In the genomic region with DNA sequence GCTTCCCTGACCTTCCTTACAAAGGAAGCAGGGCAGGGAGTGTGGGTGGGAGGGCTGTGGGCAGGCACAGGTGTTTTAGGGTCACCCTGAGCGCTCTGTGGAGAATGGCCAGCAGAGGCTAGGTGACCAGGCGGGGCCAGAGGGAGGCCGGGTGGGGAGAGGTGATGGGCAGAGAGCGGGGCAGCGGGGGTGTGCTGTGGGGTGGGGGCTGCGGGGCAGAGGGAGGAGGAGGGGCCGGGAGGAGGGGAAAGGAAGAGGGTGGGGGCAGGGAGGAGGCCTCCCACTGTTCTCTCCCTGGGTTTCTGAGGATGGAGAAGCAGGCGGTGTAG, we compare ENCODE assay signal across 29 cellular contexts. TPM values are rescaled to one million over a fixed set of nuclear protein-coding genes. Genes with fewer than 3 reads are reported as not detected.
DNase-seq lines count a peak whose midpoint lies in the region; ATAC-seq lines count a peak whose summit lies in the region.
"Had no signal": no experiment of that assay in that cellular context is flagged by ENCODE, and none has a peak within 500 bp of the region (broad histone marks: within the 10 kb centered on the region; RNA-seq: fewer than 3 reads in every experiment).

No MANE protein-coding gene starts in this region.

- H3K27me3 Mint-ChIP-seq in activated CD8-positive, alpha-beta memory T cell treated with anti-CD3 and anti-CD28 coated beads, Interleukin-2, amount 10 ng/mL, durations not matched to agents 7 days and 5 days, result peaks cover 8% of the 10 kb centered on the region
- no peaks in the 10 kb centered on the region for H3K27me3 Mint-ChIP-seq in T-helper 17 cell
- H3K27me3 Mint-ChIP-seq: memory B cell had no signal

- H3K36me3 Mint-ChIP-seq in activated CD8-positive, alpha-beta memory T cell treated with anti-CD3 and anti-CD28 coated beads, Interleukin-2, amount 10 ng/mL, durations not matched to agents 7 days and 5 days, result no peaks in the 10 kb centered on the region
- no peaks in the 10 kb centered on the region for H3K36me3 Mint-ChIP-seq in T-helper 17 cell (ENCODE audit: low read depth)
- H3K36me3 Mint-ChIP-seq: activated naive CD8-positive, alpha-beta T cell treated with anti-CD3 and anti-CD28 coated beads, Interleukin-2, amount 10 ng/mL, durations not matched to agents 7 days and 5 days; memory B cell had no signal

- H2AK5ac ChIP-seq in mesendoderm (ENCODE audit: low read length), result no peak overlapping the region

- WGBS in mesendoderm (ENCODE audit: extremely low coverage, insufficient coverage, low lambda C conversion rate), result no CpG with 5 or more reads among the region's 8 CpGs
- 83 to 88% methylated on average over 8 of the region's 8 CpGs for WGBS in aorta, 2 donors

- no peak overlapping the region for H3K27ac ChIP-seq in mesendoderm (ENCODE audit: low read depth, low read length)
- H3K27ac ChIP-seq in aorta (ENCODE audit: low read depth in 1 of 2, low read length in 2 of 2), result no peak overlapping the region
- H3K27ac ChIP-seq: ascending aorta, gastroesophageal sphincter, tibial nerve, VCaP had no signal

- H3K9me3 Mint-ChIP-seq in activated CD8-positive, alpha-beta memory T cell treated with anti-CD3 and anti-CD28 coated beads, Interleukin-2, amount 10 ng/mL, durations not matched to agents 7 days and 5 days (ENCODE audit: low read depth), result no peaks in the 10 kb centered on the region
- H3K9me3 Mint-ChIP-seq: activated naive CD8-positive, alpha-beta T cell treated with anti-CD3 and anti-CD28 coated beads, Interleukin-2, amount 10 ng/mL, durations not matched to agents 7 days and 5 days; activated T-cell treated with anti-CD3 and anti-CD28 coated beads, Interleukin-2, amount 50 U/mL, for 24 hours; CD4-positive, alpha-beta T cell; memory B cell had no signal

- H3K9me3 ChIP-seq in T-helper 17 cell (ENCODE audit: control insufficient read depth, low read length, poor library complexity, severe bottlenecking), result no peaks in the 10 kb centered on the region
- H3K9me3 ChIP-seq in aorta (ENCODE audit: control insufficient read depth, low read length), result no peaks in the 10 kb centered on the region
- H3K9me3 ChIP-seq: ascending aorta, gastroesophageal sphincter, tibial nerve had no signal

- H3K4me3 ChIP-seq in mesendoderm (ENCODE audit: low read length) (no peak overlapping the region), aorta (ENCODE audit: low read length in 2 of 2) (no peak overlapping the region)

- no peak overlapping the region for H3K27ac Mint-ChIP-seq in activated CD8-positive, alpha-beta memory T cell treated with anti-CD3 and anti-CD28 coated beads, Interleukin-2, amount 10 ng/mL, durations not matched to agents 7 days and 5 days
- H3K27ac Mint-ChIP-seq in T-helper 17 cell, result no peak overlapping the region
- H3K27ac Mint-ChIP-seq: activated naive CD8-positive, alpha-beta T cell treated with anti-CD3 and anti-CD28 coated beads, Interleukin-2, amount 10 ng/mL, durations not matched to agents 7 days and 5 days; activated T-cell treated with anti-CD3 and anti-CD28 coated beads, Interleukin-2, amount 50 U/mL, for 24 hours; CD4-positive, alpha-beta T cell; memory B cell; progenitor cell of endocrine pancreas had no signal

- H2BK15ac ChIP-seq in mesendoderm (replicated peaks; ENCODE audit: low read depth), result no peak overlapping the region

- intact Hi-C loops in aorta (cut with DNase I), result no loop called here

- H3K79me1 ChIP-seq in mesendoderm (ENCODE audit: low read length), result no peaks in the 10 kb centered on the region

- H3K27me3 ChIP-seq in mesendoderm (ENCODE audit: insufficient read depth, low read length, poor library complexity), result no peaks in the 10 kb centered on the region
- H3K27me3 ChIP-seq in aorta (ENCODE audit: control insufficient read depth in 1 of 2, insufficient read depth in 2 of 2, low read length in 1 of 2), result no peaks in the 10 kb centered on the region
- H3K27me3 ChIP-seq: ascending aorta had no signal

- H3K36me3 ChIP-seq in mesendoderm (ENCODE audit: control insufficient read depth, insufficient read depth, low read length) (no peaks in the 10 kb centered on the region), aorta (ENCODE audit: control insufficient read depth in 1 of 2, insufficient read depth in 2 of 2, low read length in 1 of 2) (no peaks in the 10 kb centered on the region)
- H3K36me3 ChIP-seq: ascending aorta, gastroesophageal sphincter, tibial nerve had no signal

- ATAC-seq in activated CD8-positive, alpha-beta memory T cell treated with anti-CD3 and anti-CD28 coated beads, Interleukin-2, amount 10 ng/mL, durations not matched to agents 7 days and 5 days, result no peak
- ATAC-seq in T-helper 17 cell (no peak), aorta (ENCODE audit: low FRiP score) (peak; percentile 14), HG03039 (IDR thresholded peaks at IDR 0.05; ENCODE audit: unreplicated experiment) (no peak)
- ATAC-seq: gastroesophageal sphincter, left colon had no signal

- peak overlapping the region; percentile 67 for H3K56ac ChIP-seq in mesendoderm (ENCODE audit: low read length)

- no peak overlapping the region for H3K4me2 ChIP-seq in mesendoderm (ENCODE audit: low read length)

- no peak overlapping the region for H3K9ac ChIP-seq in mesendoderm (ENCODE audit: low read length)

- H2BK120ac ChIP-seq in mesendoderm (ENCODE audit: low read depth, low read length), result no peak overlapping the region

- no peak overlapping the region for H4K8ac ChIP-seq in mesendoderm (ENCODE audit: low read depth, low read length)

- no peaks in the 10 kb centered on the region for H3K79me2 ChIP-seq in mesendoderm (ENCODE audit: control insufficient read depth, insufficient read depth, low read length)

- CTCF ChIA-PET in activated CD8-positive, alpha-beta memory T cell treated with anti-CD3 and anti-CD28 coated beads, Interleukin-2, amount 10 ng/mL, durations not matched to agents 7 days and 5 days (lab: Charles Lee), result no interaction called here

- peak; percentile 30 for DNase-seq in activated CD8-positive, alpha-beta memory T cell treated with anti-CD3 and anti-CD28 coated beads, Interleukin-2, amount 10 ng/mL, durations not matched to agents 7 days and 5 days
- DNase-seq in activated CD8-positive, alpha-beta memory T cell treated with anti-CD3 and anti-CD28 coated beads for 24 hours, result no peak
- no peak for DNase-seq in T-helper 17 cell
- DNase-seq in mesendoderm, result no peak
- no peak for DNase-seq in aorta
- DNase-seq in NCI-H1092 treated with DMSO at 0.1 percent for 48 hours (lab: John Stamatoyannopoulos, UW), result no peak
- DNase-seq in A172 (ENCODE audit: low spot score), result no peak
- DNase-seq: activated CD4-positive, alpha-beta T cell treated with anti-CD3 and anti-CD28 coated beads for 48 hours; activated gamma-delta T cell; effector CD4-positive, alpha-beta T cell; hippocampal formation; NCI-H1048; NCI-H187 treated with DMSO at 0.1 percent for 48 hours; NCI-H2171; stimulated activated CD4-positive, alpha-beta T cell treated with anti-CD3 and anti-CD28 coated beads, Interleukin-4, amount 100 ng/mL, for 24 hours; T1000 had no signal

- H3K4ac ChIP-seq in mesendoderm (ENCODE audit: low read depth, low read length), result no peak overlapping the region

- H3K23ac ChIP-seq in mesendoderm (ENCODE audit: low read length), result no peak overlapping the region

- H3K4me1 ChIP-seq in mesendoderm (ENCODE audit: control insufficient read depth, low read depth, low read length) (peaks cover 3% of the 10 kb centered on the region), aorta (ENCODE audit: control insufficient read depth in 1 of 2, insufficient read depth in 2 of 2, low read length in 2 of 2) (no peaks in the 10 kb centered on the region)

- peak overlapping the region; percentile 15 for H3K18ac ChIP-seq in mesendoderm (ENCODE audit: low read length)

- no peak overlapping the region for H4K5ac ChIP-seq in mesendoderm (ENCODE audit: low read length)

- H3K4me3 Mint-ChIP-seq in activated CD8-positive, alpha-beta memory T cell treated with anti-CD3 and anti-CD28 coated beads, Interleukin-2, amount 10 ng/mL, durations not matched to agents 7 days and 5 days, result no peak overlapping the region
- peak overlapping the region; percentile 21 for H3K4me3 Mint-ChIP-seq in T-helper 17 cell
- H3K4me3 Mint-ChIP-seq: activated naive CD8-positive, alpha-beta T cell treated with anti-CD3 and anti-CD28 coated beads, Interleukin-2, amount 10 ng/mL, durations not matched to agents 7 days and 5 days; activated T-cell treated with anti-CD3 and anti-CD28 coated beads, Interleukin-2, amount 50 U/mL, for 24 hours; CD4-positive, alpha-beta T cell; memory B cell had no signal

- H3K4me1 Mint-ChIP-seq in activated CD8-positive, alpha-beta memory T cell treated with anti-CD3 and anti-CD28 coated beads, Interleukin-2, amount 10 ng/mL, durations not matched to agents 7 days and 5 days, result peaks cover 9% of the 10 kb centered on the region
- H3K4me1 Mint-ChIP-seq in T-helper 17 cell, result peaks cover 7% of the 10 kb centered on the region

- no peak overlapping the region for H2BK5ac ChIP-seq in mesendoderm (ENCODE audit: low read length)

RNA-seq across cellular contexts. Expression of gene NEU4, which starts 6.6 kb away (rescaled TPM):
- total RNA-seq in activated CD8-positive, alpha-beta memory T cell treated with anti-CD3 and anti-CD28 coated beads, Interleukin-2, amount 10 ng/mL, durations not matched to agents 7 days and 5 days, result under 1 TPM in 1 of 2 experiments, not detected in 1; 0.12 TPM
- total RNA-seq in T-helper 17 cell (1 to 10 TPM; 4.1 to 9.4 TPM), aorta (under 1 TPM in 1 of 2 donors, not detected in 1; 0.26 TPM)
- 0.04 TPM for polyA plus RNA-seq in mesendoderm (2013, experiment 1 of 2)
- polyA plus RNA-seq in mesendoderm (2013, experiment 2 of 2), result 0.04 TPM
- polyA plus RNA-seq in aorta, result 1 to 10 TPM in 1 of 2 donors, not detected in 1; 6.4 TPM
- 0.22 TPM in 1 of 2 replicates, not detected in the other for total RNA-seq in A172 (2014; rRNA removed; shearing (Covaris generic))
- total RNA-seq: ascending aorta, H4 had no signal

RNA-seq across cellular contexts. Expression of gene GAL3ST2, which starts 25.8 kb away (rescaled TPM):
- under 1 TPM in 1 of 2 experiments, not detected in 1; 0.20 TPM for total RNA-seq in activated CD8-positive, alpha-beta memory T cell treated with anti-CD3 and anti-CD28 coated beads, Interleukin-2, amount 10 ng/mL, durations not matched to agents 7 days and 5 days
- total RNA-seq in T-helper 17 cell (1 to 10 TPM; 2.2 to 2.4 TPM), aorta (not detected)
- not detected for polyA plus RNA-seq in mesendoderm (2013, experiment 1 of 2)
- 0.04 TPM for polyA plus RNA-seq in mesendoderm (2013, experiment 2 of 2)
- polyA plus RNA-seq in aorta, result not detected
- not detected in 2 replicates for total RNA-seq in A172 (2014; rRNA removed; shearing (Covaris generic))
- total RNA-seq: ascending aorta, H4 had no signal

RNA-seq across cellular contexts. Expression of gene PDCD1, which starts 56.3 kb away (rescaled TPM):
- 1 to 10 TPM; 2.2 to 4.1 TPM for total RNA-seq in activated CD8-positive, alpha-beta memory T cell treated with anti-CD3 and anti-CD28 coated beads, Interleukin-2, amount 10 ng/mL, durations not matched to agents 7 days and 5 days
- total RNA-seq in T-helper 17 cell (10 to 100 TPM in 1 of 2 donors, 1 to 10 TPM in 1; 8.1 to 10.4 TPM), aorta (under 1 TPM; 0.39 to 0.75 TPM)
- 0.87 TPM for polyA plus RNA-seq in mesendoderm (2013, experiment 1 of 2)
- polyA plus RNA-seq in mesendoderm (2013, experiment 2 of 2), result 0.78 TPM
- not detected for polyA plus RNA-seq in aorta
- total RNA-seq in A172 (2014; rRNA removed; shearing (Covaris generic)), result 0.10 TPM in 1 of 2 replicates, not detected in the other
- total RNA-seq: ascending aorta, H4, NCI-H460, progenitor cell of endocrine pancreas had no signal
